Comparison of ENCODE assay signal across 14 cellular contexts in the genomic region with DNA sequence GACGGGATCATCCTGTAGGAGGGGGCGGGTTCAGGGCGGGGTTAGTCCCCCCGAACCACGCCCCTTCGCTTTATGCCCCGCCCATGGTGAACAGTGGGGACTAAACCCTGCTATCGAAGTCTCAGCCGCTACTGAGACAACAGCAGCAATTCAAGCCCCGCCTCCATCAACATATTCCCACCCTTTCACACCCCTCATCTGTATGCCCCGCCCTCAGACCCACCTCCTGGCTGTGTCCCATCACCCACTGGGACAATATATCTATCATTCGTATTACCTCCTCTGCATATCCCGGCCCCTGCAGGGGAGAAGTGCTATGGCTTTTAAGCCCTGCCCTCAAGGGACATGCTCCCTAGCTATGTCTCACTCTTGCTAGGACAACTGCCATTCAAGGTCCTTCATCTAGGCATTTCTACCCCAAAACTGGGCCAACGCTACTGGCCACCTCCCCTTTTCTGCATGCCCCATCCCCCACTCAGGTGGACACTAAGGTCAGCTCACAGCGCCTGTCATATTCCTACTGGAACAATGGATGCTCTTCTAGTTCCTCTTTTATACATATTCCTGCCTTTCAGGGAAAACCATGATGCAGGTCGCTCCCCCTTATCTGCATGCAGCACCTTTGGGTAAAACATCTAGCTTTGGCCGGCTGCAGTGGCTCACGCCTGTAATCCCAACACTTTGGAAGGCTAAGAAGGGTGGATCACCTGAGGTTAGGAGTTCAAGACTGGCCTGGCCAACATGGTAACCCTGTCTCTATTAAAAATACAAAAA. TPM values are rescaled to one million over a fixed set of nuclear protein-coding genes. Genes with fewer than 3 reads are reported as not detected.
A peak's percentile ranks its signal among the peaks of the same experiment; 100 is the strongest.
DNase-seq lines count a peak whose midpoint lies in the region; ATAC-seq and TF ChIP-seq lines count a peak whose summit lies in the region.
"Had no signal": no experiment of that assay in that cellular context is flagged by ENCODE, and none has a peak within 500 bp of the region (broad histone marks: within the 10 kb centered on the region; RNA-seq: fewer than 3 reads in every experiment).

No MANE protein-coding gene starts in this region.

- intact Hi-C loops in tibial artery (cut with DNase I; ENCODE audit: low total_unique reads) = no loop called here
- intact Hi-C loops in breast epithelium (cut with DNase I; ENCODE audit: low total_unique reads) = no loop called here

- no peaks in the 10 kb centered on the region for H3K27me3 Mint-ChIP-seq in T-helper 17 cell

- H3K4me1 Mint-ChIP-seq in T-helper 17 cell = peaks cover 14% of the 10 kb centered on the region

- TF ChIP-seq CTCF in tibial artery (IDR thresholded peaks at IDR 0.05) = no peak
- no peak for TF ChIP-seq CTCF in breast epithelium (IDR thresholded peaks at IDR 0.05)

- peaks cover 16% of the 10 kb centered on the region for H3K36me3 Mint-ChIP-seq in T-helper 17 cell (ENCODE audit: low read depth)

- H3K27me3 ChIP-seq in tibial artery (peaks cover 7 to 65% of the 10 kb centered on the region in 2 donors), breast epithelium (peaks cover 0 to 24% of the 10 kb centered on the region in 2 donors)

- TF ChIP-seq POLR2A in breast epithelium (IDR thresholded peaks at IDR 0.05) = no peak

- H3K9me3 ChIP-seq in T-helper 17 cell (ENCODE audit: control insufficient read depth, low read length, poor library complexity, severe bottlenecking) (no peaks in the 10 kb centered on the region), iPS-18c (ENCODE audit: control insufficient read depth, insufficient read depth, low read length) (no peaks in the 10 kb centered on the region), tibial artery (no peaks in the 10 kb centered on the region), breast epithelium (no peaks in the 10 kb centered on the region)
- H3K9me3 ChIP-seq: lower lobe of right lung had no signal

- H3K4me3 ChIP-seq in iPS-18c (ENCODE audit: insufficient read depth, low read depth, low read length) (peak overlapping the region; percentile 74; the same call in 1 of the 2 replicates), tibial artery (no peak overlapping the region), breast epithelium (no peak overlapping the region)

- no peak overlapping the region for H3K27ac ChIP-seq in tibial artery
- H3K27ac ChIP-seq in breast epithelium = no peak overlapping the region
- H3K27ac ChIP-seq: lower lobe of right lung had no signal

- DNase-seq in activated CD4-positive, CD25-positive, alpha-beta regulatory T cell treated with anti-CD3 and anti-CD28 coated beads, Interleukin-2, amount 50 U/mL, for 72 hours = peak; percentile 17
- no peak for DNase-seq in T-helper 17 cell
- DNase-seq in tibial artery = peak; percentile 0 to 45
- DNase-seq in breast epithelium (ENCODE audit: low spot score in 2 of 2) = no peak
- DNase-seq: activated gamma-delta T cell treated with Interleukin-2 at 50 U/mL for 16 hours, lower lobe of right lung, NCI-H1105 treated with DMSO at 0.1 percent for 48 hours, NCI-H524 had no signal

- H3K27ac Mint-ChIP-seq in T-helper 17 cell = no peak overlapping the region

- ATAC-seq in activated CD4-positive, CD25-positive, alpha-beta regulatory T cell treated with anti-CD3 and anti-CD28 coated beads, Interleukin-2, amount 50 U/mL, for 24 hours = no peak
- ATAC-seq in T-helper 17 cell (no peak), HG03439 (IDR thresholded peaks at IDR 0.05; ENCODE audit: unreplicated experiment) (no peak), HG03108 (IDR thresholded peaks at IDR 0.05; ENCODE audit: unreplicated experiment) (no peak)
- ATAC-seq: HepG2 had no signal

- peaks cover 0 to under 1% (median 0%) of the 10 kb centered on the region in 3 donors for H3K36me3 ChIP-seq in tibial artery
- no peaks in the 10 kb centered on the region for H3K36me3 ChIP-seq in breast epithelium
- H3K36me3 ChIP-seq: lower lobe of right lung had no signal

- H3K4me3 Mint-ChIP-seq in T-helper 17 cell = peak overlapping the region; percentile 47

- H3K4me1 ChIP-seq in tibial artery = peaks cover 0 to 12% (median 9%) of the 10 kb centered on the region in 4 donors
- no peaks in the 10 kb centered on the region for H3K4me1 ChIP-seq in breast epithelium
- H3K4me1 ChIP-seq: lower lobe of right lung had no signal

RNA-seq across cellular contexts. Expression of gene LRFN1, which starts 11.9 kb away (rescaled TPM):
- 1 to 10 TPM; 2.2 to 3.7 TPM for total RNA-seq in T-helper 17 cell
- under 1 TPM; 0.16 to 0.66 (median 0.59) TPM for total RNA-seq in breast epithelium

RNA-seq across cellular contexts. Expression of gene IFNL1, which starts 12.5 kb away (rescaled TPM):
- total RNA-seq in T-helper 17 cell = not detected
- total RNA-seq in breast epithelium = not detected
- total RNA-seq: HepG2, lower lobe of right lung, subcutaneous adipose tissue had no signal

RNA-seq across cellular contexts. Expression of gene GMFG, which starts 27.1 kb away (rescaled TPM):
- total RNA-seq in T-helper 17 cell = 100 to 1,000 TPM; 351 to 377 TPM
- 10 to 100 TPM; 21.7 to 47.5 (median 26.6) TPM for total RNA-seq in breast epithelium

RNA-seq across cellular contexts. Expression of gene SAMD4B, which starts 33.5 kb away (rescaled TPM):
- total RNA-seq in T-helper 17 cell = 10 to 100 TPM; 64.2 to 93.2 TPM
- total RNA-seq in breast epithelium = 10 to 100 TPM; 57.4 to 65.2 (median 59.7) TPM

RNA-seq across cellular contexts. Expression of gene IFNL2, which starts 40.5 kb away (rescaled TPM):
- total RNA-seq in T-helper 17 cell (not detected), breast epithelium (not detected)
- total RNA-seq: HepG2, lower lobe of right lung, subcutaneous adipose tissue had no signal

Comparison
In these comparisons a context has a peak if more than half of its experiments do, and no peak if none do; other contexts are left out.
1. DNase-seq: peak in activated CD4-positive, CD25-positive, alpha-beta regulatory T cell treated with anti-CD3 and anti-CD28 coated beads, Interleukin-2, amount 50 U/mL, for 72 hours (single experiment) and tibial artery (2 of 2); none in T-helper 17 cell (0 of 3) and breast epithelium (0 of 2).
2. RNA of gene GMFG, which starts 27.1 kb away (total RNA-seq): 351 to 377 TPM in T-helper 17 cell; 21.7 to 47.5 TPM in breast epithelium; every median in the first group is over 4 times any median in the second.